Comparison of ENCODE assay signal across 8 cellular contexts in genomic region chr17:38868968-38869646, GRCh38. TPM values are rescaled to one million over a fixed set of nuclear protein-coding genes. Genes with fewer than 3 reads are reported as not detected.
A peak's percentile ranks its signal among the peaks of the same experiment; 100 is the strongest.
DNase-seq lines count a peak whose midpoint lies in the region; ATAC-seq and TF ChIP-seq lines count a peak whose summit lies in the region.

No MANE protein-coding gene starts in this region.

- intact Hi-C loops in HCT116 (cut with micrococcal nuclease), result loop anchor here (2.0 to 5.0 kb wide), 2 partner anchors 117 to 284 kb away; partner anchors contain the start of gene PSMB3

- DNase-seq in GM04503 (ENCODE audit: low read depth) (peak; percentile 57), HCT116 (ENCODE audit: low read depth, low spot score) (peak; percentile 79), NAMALWA (ENCODE audit: low spot score) (peak; percentile 93), SK-N-SH (peak; percentile 81), glomerular visceral epithelial cell (ENCODE audit: extremely low spot score) (peak; percentile 92), osteocyte (ENCODE audit: extremely low spot score, unreplicated experiment) (peak; percentile 97)
- peak; percentile 88 to 95 for DNase-seq in activated naive CD4-positive, alpha-beta T cell treated with anti-CD3 and anti-CD28 coated beads, Interleukin-2, amount 50 U/mL, for 72 hours (ENCODE audit: low spot score in 2 of 2)

- POLR2A ChIA-PET in HCT116 (lab: Charles Lee), result interaction anchor here (0.8 to 3.6 kb wide), 13 partner anchors 9 to 295 kb away, joined by 3 to 46 read pairs (median 4); partner anchors contain the start of genes CWC25, PSMB3 and RPL23
- POLR2A ChIA-PET in SK-N-SH (lab: Yijun Ruan, JAX), result interaction anchor here (0.6 to 3.8 kb wide), 15 partner anchors 15 to 1071 kb away, joined by 3 to 41 read pairs (median 4); partner anchors contain the start of genes CWC25, LASP1NB, PIP4K2B and RPL19

- H3K9me3 Mint-ChIP-seq in activated naive CD4-positive, alpha-beta T cell treated with anti-CD3 and anti-CD28 coated beads, Interleukin-2, amount 50 U/mL, for 72 hours, result no peaks in the 10 kb centered on the region
- no peaks in the 10 kb centered on the region for H3K9me3 Mint-ChIP-seq in osteocyte (ENCODE audit: unreplicated experiment)

- H3K27me3 Mint-ChIP-seq in osteocyte (ENCODE audit: unreplicated experiment), result no peaks in the 10 kb centered on the region

- H3F3A ChIP-seq in SK-N-SH (replicated peaks; ENCODE audit: insufficient read depth), result peaks cover 29% of the 10 kb centered on the region

- H3K4me2 ChIP-seq in HCT116 (ENCODE audit: low read length) (peak overlapping the region; percentile 85), SK-N-SH (peak overlapping the region; percentile 94)

- TF ChIP-seq CTCF in HCT116 (IDR thresholded peaks at IDR 0.05 in 2 of 3, conservative IDR thresholded peaks at IDR 0.05 in 1 of 3; ENCODE audit: borderline replicate concordance in 1 of 3, insufficient read depth in 1 of 3, low read depth in 2 of 3, low read length in 2 of 3) (peak in 2 of 3 experiments; percentile 26 to 27; a peak in 4 of 6 replicates), SK-N-SH (IDR thresholded peaks at IDR 0.05) (peak; percentile 52), osteocyte (IDR thresholded peaks at IDR 0.05) (peak; percentile 37)

- H4K20me1 ChIP-seq in HCT116 (ENCODE audit: insufficient read depth), result no peaks in the 10 kb centered on the region
- H4K20me1 ChIP-seq in SK-N-SH (ENCODE audit: insufficient read depth), result peaks cover 30% of the 10 kb centered on the region

- no peak for TF ChIP-seq POLR2A in HCT116 (IDR thresholded peaks at IDR 0.05; ENCODE audit: borderline replicate concordance, extremely low read depth, insufficient read depth, insufficient read length)

- 4% methylated on average over 30 of the region's 30 CpGs for WGBS in SK-N-SH (ENCODE audit: low lambda C conversion rate)
- WGBS in thymus, result under 1% methylated on average over 30 of the region's 30 CpGs

- H3K79me2 ChIP-seq in HCT116 (ENCODE audit: insufficient read depth, low read length), result peaks cover 39% of the 10 kb centered on the region
- H3K79me2 ChIP-seq in SK-N-SH (ENCODE audit: insufficient read depth), result peaks cover 42% of the 10 kb centered on the region

- RAD21 ChIA-PET in HCT116 (lab: Charles Lee; ENCODE audit: low non-redundant PET in 1 of 2, low total read pairs in 2 of 2, uncharacterized antibody in 2 of 2, unreplicated experiment in 2 of 2), result interaction anchor here (0.7 kb wide), 3 partner anchors 20 to 764 kb away, joined by 3 to 5 read pairs (median 4); no protein-coding TSS in a partner anchor

- peak; percentile 55 for ATAC-seq in HCT116
- ATAC-seq in activated naive CD4-positive, alpha-beta T cell treated with anti-CD3 and anti-CD28 coated beads, Interleukin-2, amount 50 U/mL, for 72 hours, result peak; percentile 54 to 63

- peak overlapping the region; percentile 88 for H3K4me3 Mint-ChIP-seq in osteocyte (ENCODE audit: unreplicated experiment)

- 0 out of 2 replicates have a peak, but pooled peaks have one; percentile 9 for TF ChIP-seq RAD21 in HCT116 (IDR thresholded peaks at IDR 0.05; ENCODE audit: low read depth)
- TF ChIP-seq RAD21 in SK-N-SH (IDR thresholded peaks at IDR 0.05; ENCODE audit: low read length), result 0 out of 2 replicates have a peak, but pooled peaks have one; percentile 0

- peaks cover 58 to 85% of the 10 kb centered on the region in 2 experiments for H3K4me1 ChIP-seq in HCT116 (ENCODE audit: control insufficient read depth in 1 of 2, insufficient read depth in 2 of 2, low read length in 2 of 2)
- H3K4me1 ChIP-seq in SK-N-SH (ENCODE audit: control insufficient read depth in 1 of 2, insufficient read depth in 2 of 2, low read depth in 1 of 2, low read length in 1 of 2), result peaks cover 21 to 30% of the 10 kb centered on the region in 2 experiments; a peak in 3 of 4 replicates
- peaks cover 19% of the 10 kb centered on the region for H3K4me1 ChIP-seq in thymus (ENCODE audit: control insufficient read depth, insufficient read depth, low read length)

- no peaks in the 10 kb centered on the region for H3K9me3 ChIP-seq in HCT116 (ENCODE audit: control insufficient read depth in 1 of 2, insufficient read depth in 1 of 2, low read depth in 1 of 2, low read length in 2 of 2)
- no peaks in the 10 kb centered on the region for H3K9me3 ChIP-seq in SK-N-SH
- no peaks in the 10 kb centered on the region for H3K9me3 ChIP-seq in thymus (ENCODE audit: control insufficient read depth)

- CTCF ChIA-PET in HCT116 (lab: Charles Lee) (interaction anchor here (0.8 to 1.8 kb wide), 3 partner anchors 15 to 375 kb away, joined by 4 to 6 read pairs (median 4); partner anchors contain the start of gene RPL23), SK-N-SH (lab: Yijun Ruan, JAX) (interaction anchor here (0.6 to 3.8 kb wide), 10 partner anchors 11 to 707 kb away, joined by 3 to 16 read pairs (median 3); partner anchors contain the start of gene LASP1NB)

- H3K9ac ChIP-seq in HCT116 (ENCODE audit: low read length) (peak overlapping the region; percentile 74), SK-N-SH (peak overlapping the region; percentile 96)

- H3K27ac ChIP-seq in HCT116 (ENCODE audit: low read depth, low read length) (peak overlapping the region; percentile 97), SK-N-SH (ENCODE audit: low read depth in 2 of 2, low read length in 1 of 2) (peak overlapping the region; percentile 89 to 96), thymus (ENCODE audit: low read depth) (peak overlapping the region; percentile 99)

- BruUV-seq in HCT116 (replicated peaks; lab: Mats Ljungman, UMichigan), result no TSS peak

- H3K36me3 Mint-ChIP-seq in activated naive CD4-positive, alpha-beta T cell treated with anti-CD3 and anti-CD28 coated beads, Interleukin-2, amount 50 U/mL, for 72 hours, result peaks cover 5 to 19% of the 10 kb centered on the region in 2 donors
- H3K36me3 Mint-ChIP-seq in osteocyte (ENCODE audit: unreplicated experiment), result peaks cover 4% of the 10 kb centered on the region

- H3K27me3 ChIP-seq in HCT116 (ENCODE audit: insufficient read depth, low read length), result no peaks in the 10 kb centered on the region
- no peaks in the 10 kb centered on the region for H3K27me3 ChIP-seq in SK-N-SH (ENCODE audit: insufficient read depth)
- no peaks in the 10 kb centered on the region for H3K27me3 ChIP-seq in thymus (ENCODE audit: control insufficient read depth, insufficient read depth)

- peak overlapping the region; percentile 98 to 100 for H3K27ac Mint-ChIP-seq in activated naive CD4-positive, alpha-beta T cell treated with anti-CD3 and anti-CD28 coated beads, Interleukin-2, amount 50 U/mL, for 72 hours
- peak overlapping the region; percentile 86 for H3K27ac Mint-ChIP-seq in osteocyte (ENCODE audit: unreplicated experiment)

- H3K9me2 ChIP-seq in HCT116 (ENCODE audit: insufficient read depth) (no peaks in the 10 kb centered on the region), SK-N-SH (no peaks in the 10 kb centered on the region)

- TF ChIP-seq EP300 in SK-N-SH (IDR thresholded peaks at IDR 0.05; ENCODE audit: borderline replicate concordance in 1 of 2, low read depth in 1 of 2, low read length in 1 of 2), result peak in 1 of 2 experiments; percentile 11; a peak in 2 of 4 replicates

- H3K36me3 ChIP-seq in HCT116 (ENCODE audit: control insufficient read depth in 1 of 2, insufficient read depth in 2 of 2, low read length in 2 of 2) (no peaks in the 10 kb centered on the region), SK-N-SH (replicated peaks in 1 of 2; ENCODE audit: control insufficient read depth in 1 of 2, insufficient read depth in 2 of 2, low read length in 1 of 2) (peaks cover 6 to 12% of the 10 kb centered on the region in 2 experiments), thymus (ENCODE audit: control insufficient read depth, insufficient read depth) (peaks cover 7% of the 10 kb centered on the region)

- H2AFZ ChIP-seq in HCT116 (ENCODE audit: low read depth, low read length, poor library complexity, severe bottlenecking) (peak overlapping the region; percentile 95), SK-N-SH (ENCODE audit: low read depth) (peak overlapping the region; percentile 88)

- H3K4me3 ChIP-seq in HCT116 (replicated peaks in 1 of 2; ENCODE audit: low read depth in 1 of 2, low read length in 2 of 2) (peak overlapping the region; percentile 83 to 98), SK-N-SH (ENCODE audit: low read depth in 2 of 2, low read length in 1 of 2) (peak overlapping the region; percentile 94 to 97), thymus (ENCODE audit: low read length) (peak overlapping the region; percentile 97)

- H3K4me1 Mint-ChIP-seq in osteocyte (ENCODE audit: unreplicated experiment), result peaks cover 54% of the 10 kb centered on the region

TF ChIP-seq in HCT116, 20 proteins besides CTCF, POLR2A, EP300 and RAD21 (continues in another document):
- no peak for TF ChIP-seq JUND (IDR thresholded peaks at IDR 0.05)
- TF ChIP-seq FOSL1 (IDR thresholded peaks at IDR 0.05; ENCODE audit: low read depth), result 0 out of 2 replicates have a peak, but pooled peaks have one; percentile 26
- TF ChIP-seq SP1 (IDR thresholded peaks at IDR 0.05; ENCODE audit: low read depth), result peak; percentile 8; the same call in 1 of the 2 replicates

TF ChIP-seq in SK-N-SH, 30 proteins besides CTCF, POLR2A, EP300 and RAD21 (continues in another document):
- TF ChIP-seq CHD2 (IDR thresholded peaks at IDR 0.05; ENCODE audit: low read length, partially characterized antibody), result peak; percentile 56
- TF ChIP-seq FOSL2 (IDR thresholded peaks at IDR 0.05; ENCODE audit: borderline replicate concordance, low read depth), result peak; percentile 72

RNA-seq across cellular contexts. Expression of gene LASP1, which starts 0.8 kb away (rescaled TPM):
- total RNA-seq in HCT116 (2021; ENCODE audit: unreplicated experiment) (149 TPM), osteocyte (402 and 409 TPM in 2 replicates)
- 126 and 129 TPM in 2 replicates for polyA plus RNA-seq in HCT116 (2012)
- polyA plus RNA-seq in SK-N-SH (2012; rRNA removed) (79.7 and 102 TPM in 2 replicates), thymus (72.5 TPM)
- polyA plus RNA-seq in SK-N-SH (2012; cell fraction: cytosol; rRNA removed), result 59.0 and 70.3 TPM in 2 replicates
- polyA plus RNA-seq in SK-N-SH (2012; cell fraction: nucleus; rRNA removed), result 88.9 and 142 TPM in 2 replicates
- total RNA-seq in activated naive CD4-positive, alpha-beta T cell treated with anti-CD3 and anti-CD28 coated beads, Interleukin-2, amount 50 U/mL, for 72 hours, result 100 to 1,000 TPM; 141 to 185 TPM

RNA-seq across cellular contexts. Expression of gene RPL23, which starts 15.6 kb away (rescaled TPM):
- total RNA-seq in HCT116 (2021; ENCODE audit: unreplicated experiment), result 1,631 TPM
- 2,133 and 2,505 TPM in 2 replicates for polyA plus RNA-seq in HCT116 (2012)
- polyA plus RNA-seq in SK-N-SH (2012; rRNA removed), result 2,658 and 2,763 TPM in 2 replicates
- polyA plus RNA-seq in SK-N-SH (2012; cell fraction: cytosol; rRNA removed), result 3,488 and 4,696 TPM in 2 replicates
- 540 and 582 TPM in 2 replicates for polyA plus RNA-seq in SK-N-SH (2012; cell fraction: nucleus; rRNA removed)
- total RNA-seq in activated naive CD4-positive, alpha-beta T cell treated with anti-CD3 and anti-CD28 coated beads, Interleukin-2, amount 50 U/mL, for 72 hours, result 1,000 to 10,000 TPM; 1,602 to 2,658 TPM
- total RNA-seq in osteocyte, result 1,245 and 1,310 TPM in 2 replicates
- polyA plus RNA-seq in thymus, result 4,550 TPM

RNA-seq across cellular contexts. Expression of gene CWC25, which starts 44.0 kb away (rescaled TPM):
- 23.9 TPM for total RNA-seq in HCT116 (2021; ENCODE audit: unreplicated experiment)
- 14.1 and 17.2 TPM in 2 replicates for polyA plus RNA-seq in HCT116 (2012)
- polyA plus RNA-seq in SK-N-SH (2012; rRNA removed), result 15.6 and 21.2 TPM in 2 replicates
- polyA plus RNA-seq in SK-N-SH (2012; cell fraction: cytosol; rRNA removed), result 12.0 and 12.4 TPM in 2 replicates
- 63.5 and 64.6 TPM in 2 replicates for polyA plus RNA-seq in SK-N-SH (2012; cell fraction: nucleus; rRNA removed)
- 10 to 100 TPM; 19.2 to 41.9 TPM for total RNA-seq in activated naive CD4-positive, alpha-beta T cell treated with anti-CD3 and anti-CD28 coated beads, Interleukin-2, amount 50 U/mL, for 72 hours
- total RNA-seq in osteocyte, result 16.5 and 17.2 TPM in 2 replicates
- polyA plus RNA-seq in thymus, result 36.2 TPM

Comparison
In these comparisons a context has a peak if more than half of its experiments do, and no peak if none do; other contexts are left out.
1. Peak in every context shown above with its lines: DNase-seq, ATAC-seq, H3K4me3 ChIP-seq and H3K27ac ChIP-seq.